8 cellular contexts compared by ENCODE assay signal in the genomic region with DNA sequence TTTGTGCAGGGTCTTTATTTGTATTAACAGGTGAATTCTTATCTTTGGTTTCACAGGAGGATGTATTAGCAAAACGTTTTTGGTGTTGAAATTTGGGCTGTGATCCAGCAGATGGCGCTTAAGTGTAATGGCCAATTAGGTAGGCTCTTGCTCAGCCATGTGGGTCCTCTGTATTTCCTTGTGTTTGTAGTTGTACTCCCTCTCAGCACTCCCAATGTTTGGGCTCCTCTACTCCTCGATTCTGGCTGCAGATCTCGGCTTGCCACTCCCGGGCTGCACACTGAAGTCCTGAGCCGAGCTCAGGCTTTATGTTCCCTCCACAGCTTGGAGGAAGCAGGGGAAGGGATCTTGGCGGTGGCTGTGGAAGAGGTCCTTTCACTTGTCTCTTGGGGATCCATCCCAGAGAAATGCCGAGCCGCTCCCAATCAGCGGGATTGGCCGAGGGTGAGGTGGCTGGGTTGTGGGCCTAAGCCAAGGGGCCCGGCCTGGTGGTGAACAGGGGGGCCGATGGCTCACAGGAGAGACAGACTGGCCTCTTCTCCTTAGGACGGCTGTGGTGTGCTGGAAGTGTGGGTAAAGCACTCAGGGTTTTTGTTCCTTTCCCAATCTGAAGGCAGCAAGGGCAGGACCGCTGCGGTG.
DNase-seq lines count a peak whose midpoint lies in the region; ATAC-seq and TF ChIP-seq lines count a peak whose summit lies in the region.

No MANE protein-coding gene starts in this region.

- H3K36me3 Mint-ChIP-seq in activated naive CD8-positive, alpha-beta T cell treated with anti-CD3 and anti-CD28 coated beads for 36 hours: peaks cover 11% of the 10 kb centered on the region

- no peaks in the 10 kb centered on the region; the same call in 1 of the 2 replicates for H3K9me3 ChIP-seq in HEK293 (ENCODE audit: control insufficient read depth, insufficient read depth, low read depth, low read length)

- intact Hi-C loops in left colon (cut with DNase I, micrococcal nuclease): no loop called here

- H3K27ac Mint-ChIP-seq in activated naive CD8-positive, alpha-beta T cell treated with anti-CD3 and anti-CD28 coated beads for 36 hours: peak overlapping the region; percentile 44

- ATAC-seq in left colon (peak; percentile 44), HG02970 (IDR thresholded peaks at IDR 0.05; ENCODE audit: low FRiP score, unreplicated experiment) (no peak)

- CTCF ChIA-PET in HEK293 (lab: Yijun Ruan, JAX): interaction anchor here (0.6 to 1.1 kb wide), 4 partner anchors 13 to 1232 kb away, joined by 3 to 4 read pairs (median 3); no protein-coding TSS in a partner anchor

- no peak overlapping the region for H3K27ac ChIP-seq in HEK293 (ENCODE audit: extremely low read depth, low read depth, low read length)

- POLR2A ChIA-PET in HEK293 (lab: Yijun Ruan, JAX): no interaction called here

- peaks cover 2% of the 10 kb centered on the region for H3K4me1 Mint-ChIP-seq in activated naive CD8-positive, alpha-beta T cell treated with anti-CD3 and anti-CD28 coated beads for 36 hours

- H3K4me1 ChIP-seq in HEK293 (ENCODE audit: control insufficient read depth, insufficient read depth, low read length): 0 out of 2 replicates have a peak, but pooled peaks cover 9% of the 10 kb centered on the region

- no peak for TF ChIP-seq CTCF in HEK293 (tag by site-specific recombination; IDR thresholded peaks at IDR 0.05)

- H3K4me3 Mint-ChIP-seq in activated naive CD8-positive, alpha-beta T cell treated with anti-CD3 and anti-CD28 coated beads for 36 hours: no peak overlapping the region

- no peaks in the 10 kb centered on the region for H3K9me3 Mint-ChIP-seq in activated naive CD8-positive, alpha-beta T cell treated with anti-CD3 and anti-CD28 coated beads for 36 hours

- no peak overlapping the region for H3K4me3 ChIP-seq in HEK293 (ENCODE audit: low read depth, low read length)

- H3K36me3 ChIP-seq in HEK293 (ENCODE audit: control insufficient read depth in 2 of 2, insufficient read depth in 1 of 2, low read length in 2 of 2): no peaks in the 10 kb centered on the region

- DNase-seq in activated naive CD4-positive, alpha-beta T cell treated with Interleukin-2 at 50 U/mL for 16 hours: peak; percentile 36
- no peak for DNase-seq in activated naive CD4-positive, alpha-beta T cell (lab: John Stamatoyannopoulos, UW)
- peak; percentile 74 for DNase-seq in NCI-H1694 (lab: John Stamatoyannopoulos, UW)
- DNase-seq in activated naive CD8-positive, alpha-beta T cell treated with anti-CD3 and anti-CD28 coated beads for 36 hours: peak; percentile 33
- peak in 1 of 2 donors; percentile 28 for DNase-seq in left colon
- no peak for DNase-seq in COR-L47 (lab: John Stamatoyannopoulos, UW)

- no peaks in the 10 kb centered on the region for H3K27me3 Mint-ChIP-seq in activated naive CD8-positive, alpha-beta T cell treated with anti-CD3 and anti-CD28 coated beads for 36 hours

TF ChIP-seq in HEK293, 187 proteins besides CTCF, POLR2A, EP300 and RAD21:
- peak; percentile 49 for TF ChIP-seq ZNF654 (tag by site-specific recombination; IDR thresholded peaks at IDR 0.05; ENCODE audit: low read depth)
- TF ChIP-seq, protein P1, sequence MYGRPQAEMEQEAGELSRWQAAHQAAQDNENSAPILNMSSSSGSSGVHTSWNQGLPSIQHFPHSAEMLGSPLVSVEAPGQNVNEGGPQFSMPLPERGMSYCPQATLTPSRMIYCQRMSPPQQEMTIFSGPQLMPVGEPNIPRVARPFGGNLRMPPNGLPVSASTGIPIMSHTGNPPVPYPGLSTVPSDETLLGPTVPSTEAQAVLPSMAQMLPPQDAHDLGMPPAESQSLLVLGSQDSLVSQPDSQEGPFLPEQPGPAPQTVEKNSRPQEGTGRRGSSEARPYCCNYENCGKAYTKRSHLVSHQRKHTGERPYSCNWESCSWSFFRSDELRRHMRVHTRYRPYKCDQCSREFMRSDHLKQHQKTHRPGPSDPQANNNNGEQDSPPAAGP (tag by site-specific recombination; IDR thresholded peaks at IDR 0.05): no peak
- peak; percentile 80 for TF ChIP-seq TRIM28 (IDR thresholded peaks at IDR 0.05; ENCODE audit: borderline replicate concordance, low read length)

Comparison
In these comparisons a context has a peak if more than half of its experiments do, and no peak if none do; other contexts are left out.
1. DNase-seq: peak in activated naive CD4-positive, alpha-beta T cell treated with Interleukin-2 at 50 U/mL for 16 hours (single experiment), NCI-H1694 (single experiment) and activated naive CD8-positive, alpha-beta T cell treated with anti-CD3 and anti-CD28 coated beads for 36 hours (single experiment); none in activated naive CD4-positive, alpha-beta T cell (0 of 4) and COR-L47 (single experiment).